Comparison of ENCODE assay signal across 8 cellular contexts in genomic region chr1:44819257-44819593, GRCh38. TPM values are rescaled to one million over a fixed set of nuclear protein-coding genes. Genes with fewer than 3 reads are reported as not detected.
DNase-seq lines count a peak whose midpoint lies in the region; ATAC-seq and TF ChIP-seq lines count a peak whose summit lies in the region.

No MANE protein-coding gene starts in this region.

- H3K4me1 ChIP-seq in mammary epithelial cell (ENCODE audit: insufficient read depth, low read length), result peaks cover 27% of the 10 kb centered on the region
- H3K4me1 ChIP-seq in lower lobe of right lung, result peaks cover 35% of the 10 kb centered on the region
- H3K4me1 ChIP-seq in vagina, result peaks cover 29% of the 10 kb centered on the region

- TF ChIP-seq POLR2A in vagina (IDR thresholded peaks at IDR 0.05), result no peak

- peak overlapping the region; percentile 64 for H3K9ac ChIP-seq in mammary epithelial cell (ENCODE audit: insufficient read depth, low read length)

- H3K36me3 ChIP-seq in BJ (ENCODE audit: control insufficient read depth, insufficient read depth, low read length) (peaks cover 7% of the 10 kb centered on the region), mammary epithelial cell (ENCODE audit: insufficient read depth, low read length) (peaks cover 4% of the 10 kb centered on the region), lower lobe of right lung (no peaks in the 10 kb centered on the region), vagina (no peaks in the 10 kb centered on the region)

- intact Hi-C loops in mammary epithelial cell (cut with micrococcal nuclease) (loop anchor here (1.0 to 5.0 kb wide), 4 partner anchors 12 to 88 kb away; partner anchors contain the start of genes DYNLT4 and RNU5D-1), lower lobe of right lung (cut with DNase I) (no loop called here), vagina (cut with DNase I) (no loop called here)

- peak overlapping the region; percentile 33 for H3K27ac ChIP-seq in mammary epithelial cell (ENCODE audit: insufficient read depth, low read depth, low read length)
- peak overlapping the region; percentile 94 for H3K27ac ChIP-seq in lower lobe of right lung
- H3K27ac ChIP-seq in vagina, result peak overlapping the region; percentile 94

- POLR2A ChIA-PET in BJ (lab: Charles Lee), result interaction anchor here (0.7 to 1.4 kb wide), 6 partner anchors 9 to 703 kb away, joined by 3 to 12 read pairs (median 4); partner anchors contain the start of genes BTBD19, DYNLT4 and PLK3

- no peak for DNase-seq in BJ (ENCODE audit: low read depth)
- peak; percentile 35 for DNase-seq in HK-2 (ENCODE audit: unreplicated experiment)
- DNase-seq in mammary epithelial cell, result peak; percentile 97
- no peak for DNase-seq in lower lobe of right lung
- no peak for DNase-seq in vagina (ENCODE audit: extremely low spot score in 2 of 2)
- DNase-seq in amygdala (lab: John Stamatoyannopoulos, UW), result no peak
- no peak for DNase-seq in NCI-H2196 (lab: John Stamatoyannopoulos, UW; ENCODE audit: unreplicated experiment)

- no peaks in the 10 kb centered on the region for H3K27me3 ChIP-seq in BJ (ENCODE audit: control insufficient read depth, insufficient read depth, low read length)
- H3K27me3 ChIP-seq in mammary epithelial cell (ENCODE audit: insufficient read depth, low read length), result no peaks in the 10 kb centered on the region
- no peaks in the 10 kb centered on the region for H3K27me3 ChIP-seq in lower lobe of right lung (ENCODE audit: low read depth)
- H3K27me3 ChIP-seq in vagina, result no peaks in the 10 kb centered on the region

- H3K4me3 ChIP-seq in BJ (ENCODE audit: low read depth, low read length), result peak overlapping the region; percentile 15
- H3K4me3 ChIP-seq in mammary epithelial cell (replicated peaks in 1 of 3; ENCODE audit: insufficient read depth in 1 of 3, low read depth in 2 of 3, low read length in 3 of 3), result peak overlapping the region in 2 of 3 experiments; percentile 3 to 28
- H3K4me3 ChIP-seq in lower lobe of right lung, result peak overlapping the region; percentile 62
- H3K4me3 ChIP-seq in vagina, result peak overlapping the region; percentile 54 to 57

- in situ Hi-C loops in mammary epithelial cell (cut with MboI; ENCODE audit: low sequenced_read_pairs in 2 of 2), result no loop called here

- no peaks in the 10 kb centered on the region for H3K79me2 ChIP-seq in mammary epithelial cell (ENCODE audit: insufficient read depth, low read length)

- peak overlapping the region; percentile 72 for H3K4me2 ChIP-seq in mammary epithelial cell (ENCODE audit: insufficient read depth, low read depth, low read length)

- H3K9me3 ChIP-seq in mammary epithelial cell (replicated peaks; ENCODE audit: insufficient read depth, low read length) (no peaks in the 10 kb centered on the region), lower lobe of right lung (no peaks in the 10 kb centered on the region), vagina (no peaks in the 10 kb centered on the region)

- dilution Hi-C loops in mammary epithelial cell (cut with HindIII; ENCODE audit: low sequenced_read_pairs), result no loop called here

- BruUV-seq in mammary epithelial cell (replicated peaks; lab: Mats Ljungman, UMichigan), result no TSS peak

- peak in 1 of 2 donors; percentile 6 for ATAC-seq in lower lobe of right lung
- no peak for ATAC-seq in HG02840 (IDR thresholded peaks at IDR 0.05; ENCODE audit: low FRiP score, unreplicated experiment)

- no peak overlapping the region for H2AFZ ChIP-seq in mammary epithelial cell (ENCODE audit: low read depth, low read length)

- H4K20me1 ChIP-seq in mammary epithelial cell (ENCODE audit: insufficient read depth, low read length), result no peaks in the 10 kb centered on the region

- CTCF ChIA-PET in BJ (lab: Yijun Ruan, JAX) (interaction anchor here (0.6 to 2.0 kb wide), 8 partner anchors 8 to 114 kb away, joined by 3 to 17 read pairs (median 6); partner anchors contain the start of genes BTBD19 and PLK3), mammary epithelial cell (lab: Charles Lee; ENCODE audit: low non-redundant PET) (interaction anchor here (0.8 kb wide), 1 partner anchor 19 kb away, joined by 8 read pairs; the partner anchor contains the start of gene PLK3)

- WGBS in mammary epithelial cell (ENCODE audit: low coverage, missing lambda C conversion rate), result 3% methylated on average over 8 of the region's 10 CpGs

- TF ChIP-seq CTCF in BJ (IDR thresholded peaks at IDR 0.05; ENCODE audit: insufficient read depth, low read depth, low read length), result no peak
- no peak for TF ChIP-seq CTCF in mammary epithelial cell (conservative IDR thresholded peaks at IDR 0.05 in 1 of 2, IDR thresholded peaks at IDR 0.05 in 1 of 2; ENCODE audit: extremely low read depth in 1 of 2, insufficient read depth in 1 of 2, low read depth in 1 of 2, low read length in 2 of 2)
- no peak for TF ChIP-seq CTCF in lower lobe of right lung (IDR thresholded peaks at IDR 0.05)
- no peak for TF ChIP-seq CTCF in vagina (IDR thresholded peaks at IDR 0.05)

RNA-seq across cellular contexts. Expression of gene BTBD19, which starts 10.9 kb away (rescaled TPM):
- polyA plus RNA-seq in BJ (2011; rRNA removed) (18.0 and 25.7 TPM in 2 replicates), mammary epithelial cell (4.6 TPM)
- polyA minus RNA-seq in BJ (2011; rRNA and poly(A)+ RNA removed), result 13.2 and 16.0 TPM in 2 replicates
- total RNA-seq in mammary epithelial cell (10 to 100 TPM in 1 of 2 donors, 1 to 10 TPM in 1; 2.3 to 27.3 TPM), lower lobe of right lung (8.7 TPM), vagina (7.9 TPM)
- 22.7 TPM for polyA minus RNA-seq in mammary epithelial cell

RNA-seq across cellular contexts. Expression of gene DYNLT4, which starts 12.1 kb away (rescaled TPM):
- 0.26 TPM in 1 of 2 replicates, not detected in the other for polyA plus RNA-seq in BJ (2011; rRNA removed)
- not detected in 2 replicates for polyA minus RNA-seq in BJ (2011; rRNA and poly(A)+ RNA removed)
- not detected for total RNA-seq in mammary epithelial cell
- polyA plus RNA-seq in mammary epithelial cell, result not detected
- not detected for polyA minus RNA-seq in mammary epithelial cell
- total RNA-seq in lower lobe of right lung, result 5.2 TPM
- not detected for total RNA-seq in vagina

RNA-seq across cellular contexts. Expression of gene PLK3, which starts 19.0 kb away (rescaled TPM):
- polyA plus RNA-seq in BJ (2011; rRNA removed) (25.9 and 45.9 TPM in 2 replicates), mammary epithelial cell (54.6 TPM)
- polyA minus RNA-seq in BJ (2011; rRNA and poly(A)+ RNA removed), result 23.5 and 34.4 TPM in 2 replicates
- total RNA-seq in mammary epithelial cell (100 to 1,000 TPM in 1 of 2 donors, 10 to 100 TPM in 1; 53.5 to 101 TPM), lower lobe of right lung (27.7 TPM), vagina (77.6 TPM)
- 73.4 TPM for polyA minus RNA-seq in mammary epithelial cell

RNA-seq across cellular contexts. Expression of gene PTCH2, which starts 23.8 kb away (rescaled TPM):
- polyA plus RNA-seq in BJ (2011; rRNA removed) (0.12 and 0.17 TPM in 2 replicates), mammary epithelial cell (0.03 TPM)
- 0.05 and 0.09 TPM in 2 replicates for polyA minus RNA-seq in BJ (2011; rRNA and poly(A)+ RNA removed)
- total RNA-seq in mammary epithelial cell (under 1 TPM; under 0.01 to 0.33 TPM), lower lobe of right lung (1.0 TPM), vagina (0.98 TPM)
- not detected for polyA minus RNA-seq in mammary epithelial cell

RNA-seq across cellular contexts. Expression of gene BEST4, which starts 31.3 kb away (rescaled TPM):
- polyA plus RNA-seq in BJ (2011; rRNA removed) (0.16 and 0.22 TPM in 2 replicates), mammary epithelial cell (0.39 TPM)
- polyA minus RNA-seq in BJ (2011; rRNA and poly(A)+ RNA removed), result not detected in 2 replicates
- total RNA-seq in mammary epithelial cell (under 1 TPM; 0.33 to 0.52 TPM), lower lobe of right lung (1.7 TPM), vagina (not detected)
- not detected for polyA minus RNA-seq in mammary epithelial cell

Comparison
In these comparisons a context has a peak if more than half of its experiments do, and no peak if none do; other contexts are left out.
1. DNase-seq: peak in HK-2 (single experiment) and mammary epithelial cell (single experiment); none in BJ (single experiment), lower lobe of right lung (single experiment), vagina (0 of 2), amygdala (0 of 56) and NCI-H2196 (single experiment).
2. H3K27ac ChIP-seq: peak in every context shown above with its lines; median percentile 94 in lower lobe of right lung; 94 in vagina; 33 in mammary epithelial cell.
3. Peak in every context shown above with its lines, with median percentiles within 50 percentile points of each other: H3K4me3 ChIP-seq.